2 cellular contexts compared by ENCODE assay signal in the genomic region with DNA sequence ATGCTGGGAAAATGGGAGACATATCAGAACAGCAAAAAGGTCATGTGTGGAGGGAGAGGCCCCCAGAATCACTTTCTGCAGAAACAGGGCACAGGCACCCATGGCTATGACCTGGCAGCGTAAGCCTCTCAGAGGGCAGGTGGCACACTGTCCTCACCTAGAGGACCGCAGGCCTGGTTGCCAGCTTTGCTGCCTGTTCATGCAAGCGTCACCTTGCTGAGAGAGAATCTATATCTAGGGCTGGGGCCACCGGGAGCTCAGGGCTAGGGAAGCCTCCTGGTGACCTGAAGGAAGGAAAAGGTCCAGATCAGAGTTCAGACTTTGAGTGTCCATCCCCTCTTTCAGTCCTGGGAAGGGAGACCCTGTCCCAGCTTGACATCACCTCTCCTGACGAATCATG.
TF ChIP-seq lines count a peak whose summit lies in the region.

No MANE protein-coding gene starts in this region.

TF ChIP-seq in A549, 52 proteins besides CTCF, POLR2A, EP300 and RAD21:
- TF ChIP-seq MAFK (IDR thresholded peaks at IDR 0.05; ENCODE audit: partially characterized antibody), result no peak
- TF ChIP-seq TP53 (CRISPR knock-in tag; IDR thresholded peaks at IDR 0.05), result no peak
- TF ChIP-seq RARB (CRISPR knock-in tag; IDR thresholded peaks at IDR 0.05), result no peak
- no peak for TF ChIP-seq HOXB13 (CRISPR knock-in tag; IDR thresholded peaks at IDR 0.05; ENCODE audit: low read depth)
- TF ChIP-seq, protein P1, sequence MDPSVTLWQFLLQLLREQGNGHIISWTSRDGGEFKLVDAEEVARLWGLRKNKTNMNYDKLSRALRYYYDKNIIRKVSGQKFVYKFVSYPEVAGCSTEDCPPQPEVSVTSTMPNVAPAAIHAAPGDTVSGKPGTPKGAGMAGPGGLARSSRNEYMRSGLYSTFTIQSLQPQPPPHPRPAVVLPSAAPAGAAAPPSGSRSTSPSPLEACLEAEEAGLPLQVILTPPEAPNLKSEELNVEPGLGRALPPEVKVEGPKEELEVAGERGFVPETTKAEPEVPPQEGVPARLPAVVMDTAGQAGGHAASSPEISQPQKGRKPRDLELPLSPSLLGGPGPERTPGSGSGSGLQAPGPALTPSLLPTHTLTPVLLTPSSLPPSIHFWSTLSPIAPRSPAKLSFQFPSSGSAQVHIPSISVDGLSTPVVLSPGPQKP (IDR thresholded peaks at IDR 0.05; ENCODE audit: low read depth, low read length), result no peak
- TF ChIP-seq, protein P2, sequence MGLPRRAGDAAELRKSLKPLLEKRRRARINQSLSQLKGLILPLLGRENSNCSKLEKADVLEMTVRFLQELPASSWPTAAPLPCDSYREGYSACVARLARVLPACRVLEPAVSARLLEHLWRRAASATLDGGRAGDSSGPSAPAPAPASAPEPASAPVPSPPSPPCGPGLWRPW (IDR thresholded peaks at IDR 0.05), result no peak
- no peak for TF ChIP-seq ZFP36 (IDR thresholded peaks at IDR 0.05; ENCODE audit: borderline replicate concordance, partially characterized antibody)
- TF ChIP-seq ZNF302 (CRISPR knock-in tag; IDR thresholded peaks at IDR 0.05), result no peak
- TF ChIP-seq, protein P3, sequence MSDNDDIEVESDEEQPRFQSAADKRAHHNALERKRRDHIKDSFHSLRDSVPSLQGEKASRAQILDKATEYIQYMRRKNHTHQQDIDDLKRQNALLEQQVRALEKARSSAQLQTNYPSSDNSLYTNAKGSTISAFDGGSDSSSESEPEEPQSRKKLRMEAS (IDR thresholded peaks at IDR 0.05), result no peak
- TF ChIP-seq RFX5 (IDR thresholded peaks at IDR 0.05), result no peak

TF ChIP-seq in H1, 55 proteins besides CTCF, POLR2A, EP300 and RAD21:
- TF ChIP-seq, protein P3 (IDR thresholded peaks at IDR 0.05), result no peak
- no peak for TF ChIP-seq HDAC2 (IDR thresholded peaks at IDR 0.05; ENCODE audit: borderline replicate concordance in 1 of 2, low read depth in 2 of 2, low read length in 2 of 2)
- TF ChIP-seq TAF1 (IDR thresholded peaks at IDR 0.05; ENCODE audit: low read depth, low read length), result no peak
- TF ChIP-seq KDM5A (IDR thresholded peaks at IDR 0.05; ENCODE audit: low read length), result no peak
- no peak for TF ChIP-seq KDM4A (IDR thresholded peaks at IDR 0.05; ENCODE audit: low read depth, low read length, severe bottlenecking)
- TF ChIP-seq BACH1 (IDR thresholded peaks at IDR 0.05; ENCODE audit: low read length), result no peak
- TF ChIP-seq RFX5 (IDR thresholded peaks at IDR 0.05; ENCODE audit: borderline replicate concordance, low read depth, low read length), result no peak
- no peak for TF ChIP-seq SP4 (IDR thresholded peaks at IDR 0.05; ENCODE audit: low read length)
